In the genomic region with DNA sequence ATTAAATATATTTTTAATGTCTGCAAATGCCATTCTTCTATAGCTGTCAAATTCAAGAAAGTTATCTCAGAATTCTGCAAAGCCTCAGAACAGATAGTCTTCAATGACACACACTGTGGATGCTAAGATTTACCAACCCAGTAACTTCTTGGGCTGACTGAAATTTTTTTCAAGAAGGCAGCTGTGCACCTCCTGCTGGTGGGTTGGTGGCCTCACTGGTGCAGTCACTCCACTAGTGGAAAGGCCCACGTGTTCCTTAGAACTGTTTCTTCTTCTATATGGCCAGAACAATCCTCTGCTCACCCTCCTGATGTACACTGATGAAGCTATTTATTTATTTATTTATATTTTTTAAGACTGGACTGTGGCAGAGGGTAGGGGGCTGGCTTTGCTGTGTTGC, we compare ENCODE assay signal across 9 cellular contexts. TPM values are rescaled to one million over a fixed set of nuclear protein-coding genes. Genes with fewer than 3 reads are reported as not detected.
DNase-seq lines count a peak whose midpoint lies in the region; ATAC-seq and TF ChIP-seq lines count a peak whose summit lies in the region.
"Had no signal": no experiment of that assay in that cellular context is flagged by ENCODE, and none has a peak within 500 bp of the region (broad histone marks: within the 10 kb centered on the region; RNA-seq: fewer than 3 reads in every experiment).

No MANE protein-coding gene starts in this region.

- H3K27me3 ChIP-seq in osteoblast (ENCODE audit: insufficient read depth, low read length) = no peaks in the 10 kb centered on the region

- ATAC-seq in HG02973 (IDR thresholded peaks at IDR 0.05; ENCODE audit: unreplicated experiment) (peak; percentile 63), HG02623 (IDR thresholded peaks at IDR 0.05; ENCODE audit: unreplicated experiment) (no peak)
- ATAC-seq in activated T-helper 17 cell treated with anti-CD3 and anti-CD28 coated beads, Interleukin-2, amount 50 U/mL, for 72 hours (replicated peaks) = peak; percentile 34

- DNase-seq in DMS 273 (lab: John Stamatoyannopoulos, UW; ENCODE audit: unreplicated experiment) (peak; percentile 40), DMS 273 treated with DMSO at 0.1 percent for 48 hours (lab: John Stamatoyannopoulos, UW) (no peak), osteoblast (ENCODE audit: insufficient read length, low spot score, missing footprints) (no peak), posterior vena cava (ENCODE audit: low spot score) (no peak), DMS114 treated with DMSO at 0.1 percent for 48 hours (lab: John Stamatoyannopoulos, UW; ENCODE audit: unreplicated experiment) (no peak)
- DNase-seq: activated naive CD8-positive, alpha-beta T cell treated with anti-CD3 and anti-CD28 coated beads, Interleukin-2, amount 10 ng/mL, durations not matched to agents 7 days and 5 days had no signal

- H3K27ac ChIP-seq in osteoblast (ENCODE audit: low read depth, low read length) = no peak overlapping the region

- H3K36me3 ChIP-seq in osteoblast (ENCODE audit: insufficient read depth, low read length) = no peaks in the 10 kb centered on the region

- no peak overlapping the region for H3K27ac Mint-ChIP-seq in activated T-helper 17 cell treated with anti-CD3 and anti-CD28 coated beads, Interleukin-2, amount 50 U/mL, for 72 hours
- H3K27ac Mint-ChIP-seq: activated naive CD8-positive, alpha-beta T cell treated with anti-CD3 and anti-CD28 coated beads, Interleukin-2, amount 10 ng/mL, durations not matched to agents 7 days and 5 days had no signal

- H2AFZ ChIP-seq in osteoblast (ENCODE audit: low read length) = no peak overlapping the region

- H3K27me3 Mint-ChIP-seq in activated T-helper 17 cell treated with anti-CD3 and anti-CD28 coated beads, Interleukin-2, amount 50 U/mL, for 72 hours = peaks cover 9% of the 10 kb centered on the region

- H3K4me2 ChIP-seq in osteoblast (ENCODE audit: insufficient read depth, low read length) = no peak overlapping the region

- H4K20me1 ChIP-seq in osteoblast (ENCODE audit: insufficient read depth, low read length) = no peaks in the 10 kb centered on the region

- peak; percentile 41 for TF ChIP-seq CTCF in osteoblast (IDR thresholded peaks at IDR 0.05; ENCODE audit: extremely low read depth, low read depth, low read length)

- no peaks in the 10 kb centered on the region for H3K79me2 ChIP-seq in osteoblast (ENCODE audit: insufficient read depth, low read length)

- H3K9me3 ChIP-seq in osteoblast (ENCODE audit: low read depth, low read length) = no peaks in the 10 kb centered on the region

- no peaks in the 10 kb centered on the region for H3K36me3 Mint-ChIP-seq in activated T-helper 17 cell treated with anti-CD3 and anti-CD28 coated beads, Interleukin-2, amount 50 U/mL, for 72 hours (ENCODE audit: low read depth)
- H3K36me3 Mint-ChIP-seq: activated naive CD8-positive, alpha-beta T cell treated with anti-CD3 and anti-CD28 coated beads, Interleukin-2, amount 10 ng/mL, durations not matched to agents 7 days and 5 days had no signal

- intact Hi-C loops in posterior vena cava (cut with DNase I) = loop anchor here in 1 of 2 donors (10.0 kb wide), 1 partner anchor 242 kb away; no protein-coding TSS in a partner anchor

- peaks cover 12% of the 10 kb centered on the region for H3K4me1 ChIP-seq in osteoblast (ENCODE audit: insufficient read depth, low read length)

- H3K4me3 Mint-ChIP-seq in activated T-helper 17 cell treated with anti-CD3 and anti-CD28 coated beads, Interleukin-2, amount 50 U/mL, for 72 hours = no peak overlapping the region
- H3K4me3 Mint-ChIP-seq: activated naive CD8-positive, alpha-beta T cell treated with anti-CD3 and anti-CD28 coated beads, Interleukin-2, amount 10 ng/mL, durations not matched to agents 7 days and 5 days had no signal

- no peaks in the 10 kb centered on the region for H3K9me3 Mint-ChIP-seq in activated T-helper 17 cell treated with anti-CD3 and anti-CD28 coated beads, Interleukin-2, amount 50 U/mL, for 72 hours
- H3K9me3 Mint-ChIP-seq: activated naive CD8-positive, alpha-beta T cell treated with anti-CD3 and anti-CD28 coated beads, Interleukin-2, amount 10 ng/mL, durations not matched to agents 7 days and 5 days had no signal

- no peak overlapping the region for H3K4me3 ChIP-seq in osteoblast (ENCODE audit: insufficient read depth, low read length)

- no peaks in the 10 kb centered on the region for H3K4me1 Mint-ChIP-seq in activated T-helper 17 cell treated with anti-CD3 and anti-CD28 coated beads, Interleukin-2, amount 50 U/mL, for 72 hours

RNA-seq across cellular contexts. Expression of a gene that starts 29.8 kb away (rescaled TPM):
- not detected for total RNA-seq in activated T-helper 17 cell treated with anti-CD3 and anti-CD28 coated beads, Interleukin-2, amount 50 U/mL, for 72 hours
- total RNA-seq in osteoblast (under 0.01 TPM in 1 of 2 replicates, not detected in the other), posterior vena cava (not detected)
- total RNA-seq: activated naive CD8-positive, alpha-beta T cell treated with anti-CD3 and anti-CD28 coated beads, Interleukin-2, amount 10 ng/mL, durations not matched to agents 7 days and 5 days had no signal
